In the genomic region with DNA sequence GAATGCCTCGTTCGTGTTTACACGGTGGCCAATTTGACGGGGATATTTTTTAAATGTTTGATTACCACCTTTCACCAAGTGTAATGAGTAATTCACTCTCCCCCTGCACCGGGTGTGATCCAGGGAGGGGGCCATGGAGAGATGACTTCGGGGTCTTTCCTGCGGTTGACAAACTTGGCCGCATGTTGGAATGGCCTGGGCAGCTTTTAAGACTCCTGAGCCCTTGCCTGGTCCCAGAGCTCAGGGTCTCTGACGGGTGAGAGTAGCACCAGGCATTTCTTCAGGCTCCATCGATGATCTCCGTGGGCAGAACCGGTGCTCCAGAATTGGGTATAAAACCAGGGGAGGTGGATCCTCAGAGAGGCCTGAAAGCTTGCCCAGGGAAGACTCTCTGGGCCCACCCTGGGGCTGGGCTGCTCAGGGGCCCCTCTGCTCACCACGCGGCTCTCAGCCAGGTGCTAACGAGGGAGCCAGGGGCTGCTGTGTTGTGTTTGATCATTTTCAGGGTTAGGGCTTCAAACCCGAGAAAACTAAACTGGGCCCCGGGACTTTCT, we compare ENCODE assay signal across 8 cellular contexts. TPM values are rescaled to one million over a fixed set of nuclear protein-coding genes. Genes with fewer than 3 reads are reported as not detected.
DNase-seq lines count a peak whose midpoint lies in the region; ATAC-seq and TF ChIP-seq lines count a peak whose summit lies in the region.

No MANE protein-coding gene starts in this region.

- H3K79me2 ChIP-seq in neural progenitor cell (ENCODE audit: low read depth) = peaks cover 38% of the 10 kb centered on the region

- peaks cover 24% of the 10 kb centered on the region for H3K36me3 Mint-ChIP-seq in T-helper 1 cell treated with Interleukin-12 subunit alpha and Interleukin-12 subunit beta and Interleukin-4 antibody, amounts not matched to agents 30 μg/mL and 1 μg/mL, for 36 hours (ENCODE audit: low read depth)
- peaks cover 35% of the 10 kb centered on the region for H3K36me3 Mint-ChIP-seq in endodermal cell (ENCODE audit: low read depth)
- H3K36me3 Mint-ChIP-seq in neural progenitor cell = peaks cover 28% of the 10 kb centered on the region

- ATAC-seq in HG02588 (IDR thresholded peaks at IDR 0.05; ENCODE audit: unreplicated experiment) (peak; percentile 3), GM18858 (IDR thresholded peaks at IDR 0.05; ENCODE audit: unreplicated experiment) (no peak)

- peaks cover 39% of the 10 kb centered on the region for H3K4me1 Mint-ChIP-seq in T-helper 1 cell treated with Interleukin-12 subunit alpha and Interleukin-12 subunit beta and Interleukin-4 antibody, amounts not matched to agents 30 μg/mL and 1 μg/mL, for 36 hours (ENCODE audit: low read depth)
- H3K4me1 Mint-ChIP-seq in endodermal cell (peaks cover 11% of the 10 kb centered on the region), neural progenitor cell (peaks cover 12% of the 10 kb centered on the region)

- H3K4me2 ChIP-seq in neural progenitor cell = peak overlapping the region; percentile 97

- no peak overlapping the region for H2AFZ ChIP-seq in neural progenitor cell (replicated peaks)

- peak overlapping the region; percentile 93 for H3K4me3 Mint-ChIP-seq in T-helper 1 cell treated with Interleukin-12 subunit alpha and Interleukin-12 subunit beta and Interleukin-4 antibody, amounts not matched to agents 30 μg/mL and 1 μg/mL, for 36 hours
- H3K4me3 Mint-ChIP-seq in endodermal cell (peak overlapping the region; percentile 89), neural progenitor cell (peak overlapping the region; percentile 95)

- TF ChIP-seq CTCF in endodermal cell (conservative IDR thresholded peaks at IDR 0.05) (no peak), neural progenitor cell (IDR thresholded peaks at IDR 0.05) (no peak)

- H3K36me3 ChIP-seq in endodermal cell (ENCODE audit: control insufficient read depth, insufficient read depth, low read length) (peaks cover 29% of the 10 kb centered on the region), neural progenitor cell (peaks cover 7% of the 10 kb centered on the region)

- H3K9me3 Mint-ChIP-seq in T-helper 1 cell treated with Interleukin-12 subunit alpha and Interleukin-12 subunit beta and Interleukin-4 antibody, amounts not matched to agents 30 μg/mL and 1 μg/mL, for 36 hours = no peaks in the 10 kb centered on the region
- H3K9me3 Mint-ChIP-seq in endodermal cell (no peaks in the 10 kb centered on the region), neural progenitor cell (no peaks in the 10 kb centered on the region)

- peaks cover 6% of the 10 kb centered on the region for H3K4me1 ChIP-seq in endodermal cell (ENCODE audit: control insufficient read depth, insufficient read depth, low read length)
- no peaks in the 10 kb centered on the region for H3K4me1 ChIP-seq in neural progenitor cell

- WGBS in endodermal cell (ENCODE audit: insufficient coverage in 1 of 2, insufficient read length in 1 of 2), 2 experiments = 2 to 11% methylated on average over 11 to 17 of the region's 17 CpGs

- peak overlapping the region; percentile 89 for H3K27ac Mint-ChIP-seq in T-helper 1 cell treated with Interleukin-12 subunit alpha and Interleukin-12 subunit beta and Interleukin-4 antibody, amounts not matched to agents 30 μg/mL and 1 μg/mL, for 36 hours
- H3K27ac Mint-ChIP-seq in endodermal cell = peak overlapping the region; percentile 90
- H3K27ac Mint-ChIP-seq in neural progenitor cell = peak overlapping the region; percentile 93

- H3K4me3 ChIP-seq in endodermal cell (ENCODE audit: low read length) (peak overlapping the region; percentile 92), neural progenitor cell (peak overlapping the region; percentile 95)

- peaks cover 22% of the 10 kb centered on the region for H4K20me1 ChIP-seq in neural progenitor cell (ENCODE audit: low read depth)

- DNase-seq in ELF-1 (ENCODE audit: low read depth, low spot score) (peak; percentile 50), endodermal cell (peak; percentile 69), neural progenitor cell (ENCODE audit: low spot score) (peak; percentile 28), amniotic stem cell (lab: John Stamatoyannopoulos, UW) (no peak), activated gamma-delta T cell treated with Interleukin-2 at 50 U/mL for 16 hours (no peak)

- H3K27me3 Mint-ChIP-seq in T-helper 1 cell treated with Interleukin-12 subunit alpha and Interleukin-12 subunit beta and Interleukin-4 antibody, amounts not matched to agents 30 μg/mL and 1 μg/mL, for 36 hours (ENCODE audit: low read depth) = no peaks in the 10 kb centered on the region
- H3K27me3 Mint-ChIP-seq in endodermal cell (ENCODE audit: insufficient read depth) (no peaks in the 10 kb centered on the region), neural progenitor cell (ENCODE audit: insufficient read depth, low read depth) (peaks cover 4% of the 10 kb centered on the region)

- H3K27ac ChIP-seq in endodermal cell (ENCODE audit: low read depth, low read length) (no peak overlapping the region), neural progenitor cell (no peak overlapping the region)

- H3F3A ChIP-seq in neural progenitor cell (ENCODE audit: low read depth) = peaks cover 5% of the 10 kb centered on the region

- H3K27me3 ChIP-seq in endodermal cell (ENCODE audit: control insufficient read depth, insufficient read depth, low read length, poor library complexity, severe bottlenecking) (no peaks in the 10 kb centered on the region), neural progenitor cell (no peaks in the 10 kb centered on the region)

- H3K9ac ChIP-seq in endodermal cell (ENCODE audit: extremely low read depth, low read length, poor library complexity, severe bottlenecking) = peak overlapping the region; percentile 76
- H3K9ac ChIP-seq in neural progenitor cell = peak overlapping the region; percentile 80

- H3K9me3 ChIP-seq in endodermal cell (ENCODE audit: control insufficient read depth, low read length) (no peaks in the 10 kb centered on the region), neural progenitor cell (ENCODE audit: low read depth) (no peaks in the 10 kb centered on the region)

RNA-seq across cellular contexts. Expression of a gene that starts 0.9 kb away (rescaled TPM):
- total RNA-seq in endodermal cell = 10 to 100 TPM; 28.8 to 29.8 TPM
- polyA plus RNA-seq in endodermal cell (2013, experiment 1 of 2) = 21.3 TPM
- polyA plus RNA-seq in endodermal cell (2013, experiment 2 of 2) = 19.3 TPM
- total RNA-seq in neural progenitor cell (ENCODE audit: low replicate concordance) = 15.9 and 28.0 TPM in 2 replicates

RNA-seq across cellular contexts. Expression of a gene that starts 43.2 kb away (rescaled TPM):
- 10 to 100 TPM; 15.8 to 17.6 TPM for total RNA-seq in endodermal cell
- 12.5 TPM for polyA plus RNA-seq in endodermal cell (2013, experiment 1 of 2)
- polyA plus RNA-seq in endodermal cell (2013, experiment 2 of 2) = 12.9 TPM
- total RNA-seq in neural progenitor cell (ENCODE audit: low replicate concordance) = 11.2 and 15.7 TPM in 2 replicates

RNA-seq across cellular contexts. Expression of a gene that starts 49.0 kb away (rescaled TPM):
- 10 to 100 TPM; 13.4 to 21.2 TPM for total RNA-seq in endodermal cell
- 10.3 TPM for polyA plus RNA-seq in endodermal cell (2013, experiment 1 of 2)
- polyA plus RNA-seq in endodermal cell (2013, experiment 2 of 2) = 8.2 TPM
- total RNA-seq in neural progenitor cell (ENCODE audit: low replicate concordance) = 9.9 and 12.2 TPM in 2 replicates

Comparison
In these comparisons a context has a peak if more than half of its experiments do, and no peak if none do; other contexts are left out.
1. DNase-seq: peak in ELF-1 (single experiment), endodermal cell (single experiment) and neural progenitor cell (single experiment); none in amniotic stem cell (single experiment) and activated gamma-delta T cell treated with Interleukin-2 at 50 U/mL for 16 hours (single experiment).
2. Peak in every context shown above with its lines, with median percentiles within 50 percentile points of each other: H3K27ac Mint-ChIP-seq and H3K4me3 Mint-ChIP-seq.